20 cellular contexts compared by ENCODE assay signal in the genomic region with DNA sequence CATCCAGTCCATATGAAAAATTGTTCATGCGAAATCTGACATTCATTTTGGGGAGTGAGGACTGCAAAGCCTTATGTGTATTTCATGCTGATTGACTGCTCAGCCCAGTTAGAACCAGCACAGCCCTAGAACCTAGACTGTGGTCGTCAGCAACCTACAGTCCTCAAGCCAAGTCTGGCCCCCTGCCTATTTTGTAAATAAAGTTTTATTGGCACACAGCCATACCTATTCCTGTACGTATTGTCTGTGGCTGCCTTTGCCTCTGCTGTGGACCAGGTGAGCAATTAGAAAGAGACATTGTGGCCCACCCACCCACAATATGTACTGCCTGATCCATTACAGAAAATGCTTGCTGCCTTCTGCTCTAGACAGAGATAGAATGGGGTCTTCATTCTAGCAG.
"Had no signal": no experiment of that assay in that cellular context is flagged by ENCODE, and none has a peak within 500 bp of the region (broad histone marks: within the 10 kb centered on the region; RNA-seq: fewer than 3 reads in every experiment).

No MANE protein-coding gene starts in this region.

- DNase-seq: islet precursor cell; left ventricle myocardium inferior; mesendoderm; naive B cell; natural killer cell; nephron progenitor cell; nucleus accumbens; pancreas; retina; sigmoid colon; small intestine; stimulated activated CD4-positive, alpha-beta T cell treated with anti-CD3 and anti-CD28 coated beads, Interleukin-4, amount 100 ng/mL, for 24 hours; stimulated activated naive CD4-positive, alpha-beta T cell; stimulated activated naive CD8-positive, alpha-beta T cell treated with anti-CD3 and anti-CD28 coated beads, Interleukin-15, amount 100 ng/mL, for 72 hours; substantia nigra; uterus had no signal

- H3K4me1 ChIP-seq: left ventricle myocardium inferior, pancreas, prostate gland, sigmoid colon, tibial nerve, uterus had no signal

- H3K27me3 ChIP-seq: pancreas, spleen, tibial nerve, uterus had no signal

- H3K27ac ChIP-seq: left ventricle myocardium inferior, pancreas, prostate gland, sigmoid colon, spleen, tibial nerve, uterus had no signal

- H3K36me3 ChIP-seq: left ventricle myocardium inferior, pancreas, prostate gland, sigmoid colon, spleen, tibial nerve, uterus had no signal

- H3K9me3 ChIP-seq: left ventricle myocardium inferior, pancreas, prostate gland, sigmoid colon, tibial nerve, uterus had no signal

- FAIRE-seq: pancreas, small intestine had no signal

- H3K4me3 ChIP-seq: left ventricle myocardium inferior, lung, pancreas, prostate gland, sigmoid colon, spleen, tibial nerve, uterus had no signal
